9 cellular contexts compared by ENCODE assay signal in the genomic region with DNA sequence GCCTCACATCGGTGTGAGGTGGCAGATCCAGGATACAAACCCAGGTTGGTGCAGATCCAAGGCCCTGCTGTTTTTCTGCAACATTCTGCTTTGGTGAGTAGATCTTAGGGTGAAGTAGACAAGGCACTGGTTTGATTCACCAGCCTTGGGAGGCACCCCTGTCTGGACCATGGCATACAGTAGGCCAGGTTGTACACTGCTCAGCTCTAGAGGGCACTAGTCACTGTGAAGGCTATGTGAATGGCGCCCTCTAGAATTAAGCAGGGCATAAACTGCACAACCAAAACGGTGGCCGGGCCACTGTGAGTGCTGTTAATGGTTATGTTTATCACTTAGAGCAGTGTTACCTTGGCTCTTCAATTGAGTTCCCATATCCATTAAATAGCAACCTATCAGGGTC.
DNase-seq lines count a peak whose midpoint lies in the region; ATAC-seq lines count a peak whose summit lies in the region.
"Had no signal": no experiment of that assay in that cellular context is flagged by ENCODE, and none has a peak within 500 bp of the region (broad histone marks: within the 10 kb centered on the region; RNA-seq: fewer than 3 reads in every experiment).

No MANE protein-coding gene starts in this region.

- ATAC-seq in GM18858 (IDR thresholded peaks at IDR 0.05; ENCODE audit: unreplicated experiment): no peak

- H3K27me3 ChIP-seq in MG63: no peaks in the 10 kb centered on the region
- no peaks in the 10 kb centered on the region for H3K27me3 ChIP-seq in H7 (ENCODE audit: control insufficient read depth, insufficient read depth, low read length)

- POLR2A ChIA-PET in activated CD4-positive, alpha-beta T cell treated with anti-CD3 and anti-CD28 coated beads, Interleukin-2, amount 10 ng/mL, durations not matched to agents 7 days and 5 days (lab: Charles Lee): no interaction called here

- peaks cover 5% of the 10 kb centered on the region for H3K36me3 Mint-ChIP-seq in activated CD4-positive, alpha-beta T cell treated with anti-CD3 and anti-CD28 coated beads, Interleukin-2, amount 10 ng/mL, durations not matched to agents 7 days and 5 days (ENCODE audit: low read depth)

- no peaks in the 10 kb centered on the region for H3K9me3 ChIP-seq in MG63

- H3K27ac Mint-ChIP-seq in activated CD4-positive, alpha-beta T cell treated with anti-CD3 and anti-CD28 coated beads, Interleukin-2, amount 10 ng/mL, durations not matched to agents 7 days and 5 days: no peak overlapping the region

- H3K4me1 Mint-ChIP-seq in activated CD4-positive, alpha-beta T cell treated with anti-CD3 and anti-CD28 coated beads, Interleukin-2, amount 10 ng/mL, durations not matched to agents 7 days and 5 days: peaks cover 23% of the 10 kb centered on the region

- no peaks in the 10 kb centered on the region for H3K27me3 Mint-ChIP-seq in activated CD4-positive, alpha-beta T cell treated with anti-CD3 and anti-CD28 coated beads, Interleukin-2, amount 10 ng/mL, durations not matched to agents 7 days and 5 days

- H3K9me3 Mint-ChIP-seq in activated CD4-positive, alpha-beta T cell treated with anti-CD3 and anti-CD28 coated beads, Interleukin-2, amount 10 ng/mL, durations not matched to agents 7 days and 5 days: no peaks in the 10 kb centered on the region
- H3K9me3 Mint-ChIP-seq: activated T-cell treated with anti-CD3 and anti-CD28 coated beads, Interleukin-2, amount 50 U/mL, for 4 hours had no signal

- H3K4me3 ChIP-seq in MG63: no peak overlapping the region
- H3K4me3 ChIP-seq in H7 (ENCODE audit: insufficient read depth, low read depth, low read length): no peak overlapping the region

- CTCF ChIA-PET in activated CD4-positive, alpha-beta T cell treated with anti-CD3 and anti-CD28 coated beads, Interleukin-2, amount 10 ng/mL, durations not matched to agents 7 days and 5 days (lab: Charles Lee): interaction anchor here (0.6 to 1.4 kb wide), 6 partner anchors 13 to 202 kb away, joined by 3 to 6 read pairs (median 3); no protein-coding TSS in a partner anchor

- H3K36me3 ChIP-seq in MG63 (no peaks in the 10 kb centered on the region), H7 (replicated peaks; ENCODE audit: control insufficient read depth, insufficient read depth, low read length) (no peaks in the 10 kb centered on the region)

- DNase-seq in activated T-cell treated with anti-CD3 and anti-CD28 coated beads, Interleukin-2, amount 50 U/mL, for 48 hours: peak; percentile 41 to 43
- no peak for DNase-seq in activated T-cell treated with anti-CD3 and anti-CD28 coated beads, Interleukin-2, amount 50 U/mL, for 1 hour
- DNase-seq in MG63: peak; percentile 55
- DNase-seq in activated CD4-positive, alpha-beta T cell treated with anti-CD3 and anti-CD28 coated beads, Interleukin-2, amount 10 ng/mL, durations not matched to agents 7 days and 5 days: peak; percentile 49
- DNase-seq in iPS-NIHi11 (ENCODE audit: low spot score): peak; percentile 44
- DNase-seq in H7: no peak
- DNase-seq in effector CD4-positive, alpha-beta T cell: no peak
- DNase-seq: activated T-cell treated with anti-CD3 and anti-CD28 coated beads, Interleukin-2, amount 50 U/mL, for 4 hours had no signal

- H3K4me3 Mint-ChIP-seq in activated CD4-positive, alpha-beta T cell treated with anti-CD3 and anti-CD28 coated beads, Interleukin-2, amount 10 ng/mL, durations not matched to agents 7 days and 5 days: no peak overlapping the region
- H3K4me3 Mint-ChIP-seq: activated T-cell treated with anti-CD3 and anti-CD28 coated beads, Interleukin-2, amount 50 U/mL, for 4 hours had no signal

Comparison
In these comparisons a context has a peak if more than half of its experiments do, and no peak if none do; other contexts are left out.
1. DNase-seq: peak in activated T-cell treated with anti-CD3 and anti-CD28 coated beads, Interleukin-2, amount 50 U/mL, for 48 hours (2 of 2), MG63 (single experiment), activated CD4-positive, alpha-beta T cell treated with anti-CD3 and anti-CD28 coated beads, Interleukin-2, amount 10 ng/mL, durations not matched to agents 7 days and 5 days (single experiment) and iPS-NIHi11 (single experiment); none in activated T-cell treated with anti-CD3 and anti-CD28 coated beads, Interleukin-2, amount 50 U/mL, for 1 hour (single experiment), H7 (single experiment) and effector CD4-positive, alpha-beta T cell (single experiment).